In the genomic region with DNA sequence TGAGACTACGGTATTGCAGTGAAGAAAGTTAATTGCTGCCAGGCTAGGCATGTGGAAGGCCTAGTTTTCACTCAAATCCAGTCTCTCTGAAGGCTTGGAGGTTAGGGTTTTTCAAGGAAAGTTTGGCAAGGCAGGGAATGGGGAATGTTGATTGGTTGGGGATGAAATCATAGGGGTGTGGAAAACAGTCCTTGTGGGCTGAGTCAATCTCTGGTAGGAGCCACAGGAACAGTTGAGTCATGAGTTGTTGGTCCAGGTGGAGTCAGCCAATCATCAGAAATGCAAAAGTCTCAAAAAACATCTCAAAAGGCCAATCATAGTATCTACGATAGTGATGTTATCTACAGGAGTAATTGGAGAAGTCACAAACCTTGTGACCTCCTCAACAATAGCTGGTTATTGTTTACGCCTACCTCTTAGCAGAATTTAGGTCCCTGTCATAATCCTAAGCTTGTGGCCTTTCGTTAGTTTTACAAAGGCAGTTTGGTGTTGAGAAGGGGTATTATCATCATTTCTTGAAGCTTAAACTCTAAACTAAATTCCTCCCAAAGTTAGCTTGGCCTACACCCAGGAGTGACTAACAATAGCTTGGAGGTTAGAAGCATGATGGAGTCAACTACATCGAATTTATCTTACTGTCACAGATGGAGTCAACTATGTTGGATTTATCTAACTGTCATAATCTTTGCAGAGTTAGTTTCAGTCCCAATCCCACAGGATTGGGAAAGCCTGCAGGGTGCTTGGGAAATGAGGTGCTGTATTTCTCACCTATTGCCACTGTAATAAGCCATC, we compare ENCODE assay signal across 20 cellular contexts. TPM values are rescaled to one million over a fixed set of nuclear protein-coding genes. Genes with fewer than 3 reads are reported as not detected.
A peak's percentile ranks its signal among the peaks of the same experiment; 100 is the strongest.
DNase-seq lines count a peak whose midpoint lies in the region; ATAC-seq, FAIRE-seq and TF ChIP-seq lines count a peak whose summit lies in the region.
"Had no signal": no experiment of that assay in that cellular context is flagged by ENCODE, and none has a peak within 500 bp of the region (broad histone marks: within the 10 kb centered on the region; RNA-seq: fewer than 3 reads in every experiment).

No MANE protein-coding gene starts in this region.

- no peaks in the 10 kb centered on the region for H3K27me3 ChIP-seq in BLaER1 treated with 17β-estradiol and CSF1 and Interleukin-3, amounts not matched to agents 10 nM and 100 nM
- H3K27me3 ChIP-seq in bronchial epithelial cell (ENCODE audit: control insufficient read depth, insufficient read depth, low read length), result peaks cover 4% of the 10 kb centered on the region
- H3K27me3 ChIP-seq: right lobe of liver had no signal

- no TSS peak for BruUV-seq in OCI-LY7 (replicated peaks; lab: Mats Ljungman, UMichigan)

- peaks cover 0 to 13% (median 6%) of the 10 kb centered on the region in 11 experiments; a peak in 8 of 22 replicates for H3K9me3 ChIP-seq in BLaER1 treated with 17β-estradiol and CSF1 and Interleukin-3, amounts not matched to agents 10 nM and 100 nM (replicated peaks in 1 of 11)
- H3K9me3 ChIP-seq in OCI-LY7 (ENCODE audit: low read length), result no peaks in the 10 kb centered on the region
- H3K9me3 ChIP-seq: mucosa of descending colon, right lobe of liver had no signal

- peak overlapping the region in 5 of 11 experiments; percentile 24 to 71 (median 59); a peak in 7 of 22 replicates for H3K27ac ChIP-seq in BLaER1 treated with 17β-estradiol and CSF1 and Interleukin-3, amounts not matched to agents 10 nM and 100 nM
- no peak overlapping the region for H3K27ac ChIP-seq in OCI-LY7 (ENCODE audit: low read depth, low read length, poor library complexity, severe bottlenecking)
- H3K27ac ChIP-seq: right lobe of liver had no signal

- CTCF ChIA-PET in OCI-LY7 (lab: Charles Lee; ENCODE audit: unreplicated experiment), result no interaction called here

- H3K4me3 ChIP-seq in BLaER1 treated with 17β-estradiol and CSF1 and Interleukin-3, amounts not matched to agents 10 nM and 100 nM, result no peak overlapping the region
- H3K4me3 ChIP-seq in bronchial epithelial cell (ENCODE audit: low read depth, low read length) (no peak overlapping the region), OCI-LY7 (ENCODE audit: low read depth, low read length, poor library complexity, severe bottlenecking) (no peak overlapping the region)
- H3K4me3 ChIP-seq: mucosa of descending colon, right lobe of liver had no signal

- no peaks in the 10 kb centered on the region for H3K9me2 ChIP-seq in OCI-LY7 (ENCODE audit: insufficient read depth, low read length)

- TF ChIP-seq CTCF in bronchial epithelial cell (IDR thresholded peaks at IDR 0.05; ENCODE audit: insufficient read depth, low read length, severe bottlenecking) (no peak), OCI-LY7 (conservative IDR thresholded peaks at IDR 0.05; ENCODE audit: low read length) (no peak)

- ATAC-seq in HG03196 (IDR thresholded peaks at IDR 0.05; ENCODE audit: unreplicated experiment), result no peak
- ATAC-seq: mucosa of descending colon, right lobe of liver had no signal

- H3K4me2 ChIP-seq in BLaER1 treated with 17β-estradiol and CSF1 and Interleukin-3, amounts not matched to agents 10 nM and 100 nM, result peak overlapping the region in 8 of 11 experiments; percentile 49 to 73 (median 54); a peak in 11 of 22 replicates
- no peak overlapping the region for H3K4me2 ChIP-seq in OCI-LY7 (ENCODE audit: low read length)

- intact Hi-C loops in OCI-LY7 (cut with micrococcal nuclease; ENCODE audit: unreplicated experiment), result no loop called here

- H4K20me1 ChIP-seq in BLaER1 treated with 17β-estradiol and CSF1 and Interleukin-3, amounts not matched to agents 10 nM and 100 nM, result no peaks in the 10 kb centered on the region
- H4K20me1 ChIP-seq in OCI-LY7 (ENCODE audit: insufficient read depth, low read length), result no peaks in the 10 kb centered on the region

- DNase-seq in M059J (ENCODE audit: low read depth) (peak; percentile 89), bronchial epithelial cell (ENCODE audit: low read depth) (peak; percentile 89), kidney tubule cell (ENCODE audit: low spot score) (peak; percentile 39), COLO829 (ENCODE audit: low spot score) (no peak), RCC 7860 (ENCODE audit: low spot score) (no peak), OCI-LY7 (ENCODE audit: low spot score) (no peak)
- DNase-seq: activated CD4-positive, alpha-beta T cell treated with anti-CD3 and anti-CD28 coated beads, Interleukin-2, amount 50 U/mL, for 4 hours; activated T-cell treated with anti-CD3 and anti-CD28 coated beads, Interleukin-2, amount 50 U/mL, for 48 hours; AML-193; GF-D8; kidney glomerular epithelial cell; MM.1S; mucosa of descending colon; NCI-H2081 treated with DMSO at 0.1 percent for 48 hours; NCI-H526 treated with DMSO at 0.1 percent for 48 hours; right lobe of liver; stimulated activated CD4-positive, alpha-beta T cell treated with anti-CD3 and anti-CD28 coated beads, Interleukin-1b, Interleukin-23, amount 100 ng/mL, for 48 hours had no signal

- H3K9ac ChIP-seq in BLaER1 treated with 17β-estradiol and CSF1 and Interleukin-3, amounts not matched to agents 10 nM and 100 nM, result no peak overlapping the region

- no peaks in the 10 kb centered on the region for H3K36me3 ChIP-seq in BLaER1 treated with 17β-estradiol and CSF1 and Interleukin-3, amounts not matched to agents 10 nM and 100 nM
- H3K36me3 ChIP-seq in bronchial epithelial cell (ENCODE audit: control insufficient read depth, insufficient read depth, low read length) (no peaks in the 10 kb centered on the region), OCI-LY7 (ENCODE audit: insufficient read depth, low read length) (no peaks in the 10 kb centered on the region)
- H3K36me3 ChIP-seq: right lobe of liver had no signal

- no peaks in the 10 kb centered on the region for H3K79me2 ChIP-seq in OCI-LY7 (ENCODE audit: insufficient read depth, low read depth, low read length)

- H2AFZ ChIP-seq in OCI-LY7 (ENCODE audit: low read length), result no peak overlapping the region

- FAIRE-seq in bronchial epithelial cell (lab: Jason Lieb, UNC) (peak; percentile 18), RCC 7860 (lab: Jason Lieb, UNC) (no peak)
- FAIRE-seq: TTC549 had no signal

- POLR2A ChIA-PET in OCI-LY7 (lab: Charles Lee), result interaction anchor here (0.6 kb wide), 1 partner anchor 23 kb away, joined by 4 read pairs; no protein-coding TSS in a partner anchor

- H3K4me1 ChIP-seq in BLaER1 treated with 17β-estradiol and CSF1 and Interleukin-3, amounts not matched to agents 10 nM and 100 nM, result peaks cover 10 to 51% (median 44%) of the 10 kb centered on the region in 10 experiments
- H3K4me1 ChIP-seq in OCI-LY7 (ENCODE audit: insufficient read depth, low read length, poor library complexity, severe bottlenecking), result no peaks in the 10 kb centered on the region
- H3K4me1 ChIP-seq: right lobe of liver had no signal

RNA-seq across cellular contexts. Expression of a gene that starts 33.7 kb away (rescaled TPM):
- total RNA-seq in M059J (2014; rRNA removed; shearing (Covaris generic)), result 2.4 and 6.8 TPM in 2 replicates
- under 0.01 and 0.64 TPM in 2 replicates for total RNA-seq in bronchial epithelial cell
- 0.08 TPM in 1 of 2 replicates, not detected in the other for total RNA-seq in OCI-LY7 (2014; rRNA removed; shearing (Covaris generic))
- not detected in 2 replicates for total RNA-seq in OCI-LY7 (2022)

Comparison
In these comparisons a context has a peak if more than half of its experiments do, and no peak if none do; other contexts are left out.
1. DNase-seq: peak in M059J (single experiment), bronchial epithelial cell (single experiment) and kidney tubule cell (single experiment); none in COLO829 (single experiment), RCC 7860 (single experiment) and OCI-LY7 (single experiment).